In the genomic region with DNA sequence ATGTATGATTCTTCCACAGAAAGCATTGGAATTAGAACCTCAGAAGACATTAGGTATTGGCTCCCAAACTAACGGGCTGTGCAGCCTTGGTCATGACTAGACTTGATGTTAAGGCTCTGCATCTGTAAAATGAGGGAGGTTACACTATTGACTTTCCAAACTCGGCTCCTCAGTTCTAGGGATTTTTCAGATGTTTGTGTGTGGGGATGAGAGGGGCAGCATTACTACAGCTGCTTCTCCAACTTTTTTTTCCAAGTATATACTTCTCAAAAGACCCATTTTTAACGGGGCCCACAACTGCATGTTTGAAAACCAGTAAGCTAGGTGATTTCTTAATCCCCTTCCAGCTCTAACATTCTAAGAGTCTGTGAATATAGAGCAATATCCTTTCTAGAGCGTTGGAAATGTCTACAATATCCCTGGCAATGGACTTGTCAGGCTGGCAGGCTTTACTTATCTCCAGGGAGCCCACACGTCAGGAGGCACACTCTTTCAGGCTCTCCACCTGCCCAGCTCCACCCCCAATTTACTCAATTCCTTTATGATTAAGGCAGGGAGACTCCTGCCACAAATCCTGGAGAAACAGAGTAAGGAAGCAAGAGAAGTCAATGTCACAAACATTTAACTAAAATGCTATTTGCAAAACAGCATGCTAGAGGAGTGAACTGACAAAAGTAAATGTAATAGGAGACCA, we compare ENCODE assay signal across 8 cellular contexts. TPM values are rescaled to one million over a fixed set of nuclear protein-coding genes. Genes with fewer than 3 reads are reported as not detected.
DNase-seq lines count a peak whose midpoint lies in the region; ATAC-seq, FAIRE-seq and TF ChIP-seq lines count a peak whose summit lies in the region.

No MANE protein-coding gene starts in this region.

- intact Hi-C loops in left lung (cut with DNase I): no loop called here

- H3K27me3 Mint-ChIP-seq in activated naive CD4-positive, alpha-beta T cell treated with anti-CD3 and anti-CD28 coated beads, Interleukin-2, amount 50 U/mL, for 24 hours: no peaks in the 10 kb centered on the region
- no peaks in the 10 kb centered on the region for H3K27me3 Mint-ChIP-seq in astrocyte (ENCODE audit: low read depth, unreplicated experiment)

- H3K4me3 Mint-ChIP-seq in activated naive CD4-positive, alpha-beta T cell treated with anti-CD3 and anti-CD28 coated beads, Interleukin-2, amount 50 U/mL, for 24 hours: peak overlapping the region; percentile 99
- H3K4me3 Mint-ChIP-seq in astrocyte (ENCODE audit: unreplicated experiment): peak overlapping the region; percentile 92

- H2AFZ ChIP-seq in astrocyte (ENCODE audit: low read depth, low read length): peak overlapping the region; percentile 76

- H3K36me3 Mint-ChIP-seq in activated naive CD4-positive, alpha-beta T cell treated with anti-CD3 and anti-CD28 coated beads, Interleukin-2, amount 50 U/mL, for 24 hours: peaks cover 16% of the 10 kb centered on the region
- peaks cover 18% of the 10 kb centered on the region for H3K36me3 Mint-ChIP-seq in astrocyte (ENCODE audit: low read depth, unreplicated experiment)

- peak overlapping the region; percentile 99 for H3K27ac Mint-ChIP-seq in activated naive CD4-positive, alpha-beta T cell treated with anti-CD3 and anti-CD28 coated beads, Interleukin-2, amount 50 U/mL, for 24 hours
- H3K27ac Mint-ChIP-seq in astrocyte (ENCODE audit: unreplicated experiment): peak overlapping the region; percentile 98

- H3K36me3 ChIP-seq in astrocyte (ENCODE audit: insufficient read depth, low read length) (peaks cover 19% of the 10 kb centered on the region), left lung (peaks cover 0 to 30% of the 10 kb centered on the region in 2 donors), thoracic aorta (peaks cover 22% of the 10 kb centered on the region)

- no peak for TF ChIP-seq CTCF in astrocyte (IDR thresholded peaks at IDR 0.05; ENCODE audit: insufficient read depth, low read depth, low read length)
- TF ChIP-seq CTCF in left lung (IDR thresholded peaks at IDR 0.05): no peak
- no peak for TF ChIP-seq CTCF in thoracic aorta (IDR thresholded peaks at IDR 0.05)

- H3K27me3 ChIP-seq in astrocyte (ENCODE audit: insufficient read depth, low read length) (no peaks in the 10 kb centered on the region), left lung (no peaks in the 10 kb centered on the region), thoracic aorta (replicated peaks; ENCODE audit: insufficient read depth) (no peaks in the 10 kb centered on the region)

- peaks cover 16% of the 10 kb centered on the region for H3K79me2 ChIP-seq in astrocyte (ENCODE audit: insufficient read depth, low read length)

- H3K4me1 ChIP-seq in astrocyte (ENCODE audit: insufficient read depth, low read length) (peaks cover 26% of the 10 kb centered on the region), left lung (peaks cover 14 to 33% of the 10 kb centered on the region in 2 donors), thoracic aorta (ENCODE audit: control insufficient read depth in 1 of 2, low read depth in 2 of 2) (peaks cover 6 to 24% of the 10 kb centered on the region in 2 donors)

- H3K27ac ChIP-seq in astrocyte (ENCODE audit: low read depth, low read length) (peak overlapping the region; percentile 96), left lung (peak overlapping the region; percentile 89 to 94), thoracic aorta (peak overlapping the region; percentile 86)

- H3K9me3 Mint-ChIP-seq in activated naive CD4-positive, alpha-beta T cell treated with anti-CD3 and anti-CD28 coated beads, Interleukin-2, amount 50 U/mL, for 24 hours: no peaks in the 10 kb centered on the region
- no peaks in the 10 kb centered on the region for H3K9me3 Mint-ChIP-seq in astrocyte (ENCODE audit: unreplicated experiment)

- H3K9ac ChIP-seq in astrocyte (ENCODE audit: low read length): peak overlapping the region; percentile 99

- H4K20me1 ChIP-seq in astrocyte (ENCODE audit: insufficient read depth, low read length): peaks cover 4% of the 10 kb centered on the region

- no peak for FAIRE-seq in astrocyte (lab: Jason Lieb, UNC)

- peak; percentile 45 for ATAC-seq in left lung
- ATAC-seq in thoracic aorta (ENCODE audit: insufficient number of reproducible peaks, low FRiP score, low read depth): no peak
- no peak for ATAC-seq in GM21786 (IDR thresholded peaks at IDR 0.05; ENCODE audit: unreplicated experiment)

- H3K4me3 ChIP-seq in astrocyte (ENCODE audit: insufficient read depth, low read depth, low read length) (peak overlapping the region; percentile 94), left lung (peak overlapping the region; percentile 62 to 81), thoracic aorta (peak overlapping the region; percentile 84)

- no peak for DNase-seq in activated naive CD4-positive, alpha-beta T cell treated with anti-CD3 and anti-CD28 coated beads, Interleukin-2, amount 50 U/mL, for 16 hours
- DNase-seq in astrocyte (ENCODE audit: low read depth) (no peak), left lung (no peak), thoracic aorta (ENCODE audit: low spot score) (no peak), NCI-H2196 treated with DMSO at 0.1 percent for 48 hours (lab: John Stamatoyannopoulos, UW; ENCODE audit: unreplicated experiment) (no peak), NCI-H1105 treated with DMSO at 0.1 percent for 48 hours (lab: John Stamatoyannopoulos, UW) (no peak)

- H3K4me2 ChIP-seq in astrocyte (ENCODE audit: low read length): peak overlapping the region; percentile 97

- H3K9me3 ChIP-seq in astrocyte (ENCODE audit: insufficient read depth, low read depth, low read length) (no peaks in the 10 kb centered on the region), left lung (no peaks in the 10 kb centered on the region), thoracic aorta (no peaks in the 10 kb centered on the region)

- peaks cover 18% of the 10 kb centered on the region for H3K4me1 Mint-ChIP-seq in activated naive CD4-positive, alpha-beta T cell treated with anti-CD3 and anti-CD28 coated beads, Interleukin-2, amount 50 U/mL, for 24 hours
- peaks cover 16% of the 10 kb centered on the region for H3K4me1 Mint-ChIP-seq in astrocyte (ENCODE audit: low read depth, unreplicated experiment)

RNA-seq across cellular contexts. Expression of a gene that starts 0.8 kb away (rescaled TPM):
- total RNA-seq in astrocyte (54.0 and 55.7 TPM in 2 replicates), left lung (100 to 1,000 TPM in 1 of 2 donors, 10 to 100 TPM in 1; 96.4 to 103 TPM), thoracic aorta (10 to 100 TPM; 58.1 to 68.1 TPM)

RNA-seq across cellular contexts. Expression of a gene that starts 15.5 kb away (rescaled TPM):
- total RNA-seq in astrocyte (1.1 and 1.5 TPM in 2 replicates), left lung (1 to 10 TPM; 1.5 to 2.6 TPM), thoracic aorta (1 to 10 TPM in 1 of 2 donors, not detected in 1; 1.8 TPM)

RNA-seq across cellular contexts. Expression of a gene that starts 32.8 kb away (rescaled TPM):
- 52.9 and 61.3 TPM in 2 replicates for total RNA-seq in astrocyte
- 10 to 100 TPM; 45.2 to 54.5 TPM for total RNA-seq in left lung
- total RNA-seq in thoracic aorta: 10 to 100 TPM; 56.6 to 58.8 TPM

RNA-seq across cellular contexts. Expression of a gene that starts 41.5 kb away (rescaled TPM):
- total RNA-seq in astrocyte: not detected in 2 replicates
- total RNA-seq in left lung: under 1 TPM in 1 of 2 donors, not detected in 1; 0.17 TPM
- total RNA-seq in thoracic aorta: 1 to 10 TPM in 1 of 2 donors, under 1 TPM in 1; 0.41 to 2.5 TPM

RNA-seq across cellular contexts. Expression of a gene that starts 46.4 kb away (rescaled TPM):
- total RNA-seq in astrocyte: 43.3 and 47.3 TPM in 2 replicates
- 10 to 100 TPM; 30.7 to 36.9 TPM for total RNA-seq in left lung
- 10 to 100 TPM; 31.5 to 55.4 TPM for total RNA-seq in thoracic aorta
